In the genomic region with DNA sequence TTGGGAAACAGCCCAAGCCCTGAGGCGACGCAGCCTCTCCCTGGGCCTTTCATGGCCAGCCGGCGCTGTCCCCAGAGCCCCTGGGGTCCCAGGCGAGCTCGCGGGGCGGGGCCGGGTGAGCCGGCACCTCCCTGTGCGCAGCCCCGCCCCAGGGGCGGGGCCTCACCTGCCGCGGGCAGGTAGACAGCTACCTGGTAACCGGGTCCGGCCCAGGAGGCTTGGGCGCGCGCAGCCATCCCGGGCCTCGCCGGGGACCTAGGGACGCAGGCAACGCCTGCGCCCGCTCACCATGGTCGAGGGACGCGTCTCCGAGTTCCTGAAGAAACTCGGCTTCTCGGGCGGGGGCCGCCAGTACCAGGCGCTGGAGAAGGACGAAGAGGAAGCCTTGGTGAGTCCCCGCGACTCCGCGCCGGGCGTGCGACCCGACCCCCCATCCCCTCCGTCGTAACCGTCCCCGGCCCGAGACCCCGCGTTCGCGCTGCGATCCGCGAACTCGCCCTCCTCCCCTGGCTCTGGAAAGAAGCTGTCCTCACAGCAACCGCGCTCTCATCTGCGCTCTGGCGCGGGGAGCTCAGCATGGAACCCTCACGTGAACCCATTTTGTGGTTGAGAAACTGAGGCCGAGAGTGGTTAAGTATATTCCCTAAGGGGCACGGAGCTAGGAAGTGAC, we compare ENCODE assay signal across 11 cellular contexts. TPM values are rescaled to one million over a fixed set of nuclear protein-coding genes. Genes with fewer than 3 reads are reported as not detected.
DNase-seq lines count a peak whose midpoint lies in the region; ATAC-seq, FAIRE-seq and TF ChIP-seq lines count a peak whose summit lies in the region.
"Had no signal": no experiment of that assay in that cellular context is flagged by ENCODE, and none has a peak within 500 bp of the region (broad histone marks: within the 10 kb centered on the region; RNA-seq: fewer than 3 reads in every experiment).

A gene with protein sequence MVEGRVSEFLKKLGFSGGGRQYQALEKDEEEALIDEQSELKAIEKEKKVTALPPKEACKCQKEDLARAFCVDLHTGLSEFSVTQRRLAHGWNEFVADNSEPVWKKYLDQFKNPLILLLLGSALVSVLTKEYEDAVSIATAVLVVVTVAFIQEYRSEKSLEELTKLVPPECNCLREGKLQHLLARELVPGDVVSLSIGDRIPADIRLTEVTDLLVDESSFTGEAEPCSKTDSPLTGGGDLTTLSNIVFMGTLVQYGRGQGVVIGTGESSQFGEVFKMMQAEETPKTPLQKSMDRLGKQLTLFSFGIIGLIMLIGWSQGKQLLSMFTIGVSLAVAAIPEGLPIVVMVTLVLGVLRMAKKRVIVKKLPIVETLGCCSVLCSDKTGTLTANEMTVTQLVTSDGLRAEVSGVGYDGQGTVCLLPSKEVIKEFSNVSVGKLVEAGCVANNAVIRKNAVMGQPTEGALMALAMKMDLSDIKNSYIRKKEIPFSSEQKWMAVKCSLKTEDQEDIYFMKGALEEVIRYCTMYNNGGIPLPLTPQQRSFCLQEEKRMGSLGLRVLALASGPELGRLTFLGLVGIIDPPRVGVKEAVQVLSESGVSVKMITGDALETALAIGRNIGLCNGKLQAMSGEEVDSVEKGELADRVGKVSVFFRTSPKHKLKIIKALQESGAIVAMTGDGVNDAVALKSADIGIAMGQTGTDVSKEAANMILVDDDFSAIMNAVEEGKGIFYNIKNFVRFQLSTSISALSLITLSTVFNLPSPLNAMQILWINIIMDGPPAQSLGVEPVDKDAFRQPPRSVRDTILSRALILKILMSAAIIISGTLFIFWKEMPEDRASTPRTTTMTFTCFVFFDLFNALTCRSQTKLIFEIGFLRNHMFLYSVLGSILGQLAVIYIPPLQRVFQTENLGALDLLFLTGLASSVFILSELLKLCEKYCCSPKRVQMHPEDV (plus strand): TSS at position 212 of the 670 bp plus-strand sequence. CDS start 78 bp downstream, at position 290.

- no peak for TF ChIP-seq EP300 in A549 (IDR thresholded peaks at IDR 0.05)

- H3K9me3 ChIP-seq in A549 (no peaks in the 10 kb centered on the region), breast epithelium (no peaks in the 10 kb centered on the region)
- H3K9me3 ChIP-seq in CD4-positive, alpha-beta T cell (ENCODE audit: control insufficient read depth, low read length), result no peaks in the 10 kb centered on the region

- POLR2A ChIA-PET in A549 (lab: Yijun Ruan, JAX), result no interaction called here
- POLR2A ChIA-PET in CD4-positive, alpha-beta T cell (lab: Charles Lee), result no interaction called here

- H3K27ac ChIP-seq in A549 (peak within 1 kb of the TSS in 1 of 2 experiments; percentile 15; a peak in 3 of 6 replicates), breast epithelium (peak within 1 kb of the TSS in 1 of 2 donors; percentile 18), mesendoderm (ENCODE audit: low read depth, low read length) (no peak within 1 kb of the TSS)
- H3K27ac ChIP-seq in CD4-positive, alpha-beta T cell (ENCODE audit: low read depth, low read length), result no peak within 1 kb of the TSS

- H3K4me2 ChIP-seq in A549 (peak within 1 kb of the TSS; percentile 97), mesendoderm (ENCODE audit: low read length) (peak within 1 kb of the TSS; percentile 74)

- no peak for TF ChIP-seq POLR2A in A549 (IDR thresholded peaks at IDR 0.05; ENCODE audit: low read length)
- TF ChIP-seq POLR2A in breast epithelium (IDR thresholded peaks at IDR 0.05), result no peak

- no peak within 1 kb of the TSS for H3K18ac ChIP-seq in mesendoderm (ENCODE audit: low read length)

- H2BK15ac ChIP-seq in mesendoderm (replicated peaks; ENCODE audit: low read depth), result no peak within 1 kb of the TSS

- no peak within 1 kb of the TSS for H2AK5ac ChIP-seq in mesendoderm (ENCODE audit: low read length)

- WGBS in A549 (ENCODE audit: missing lambda C conversion rate), result 32% methylated on average over 37 of the region's 66 CpGs
- no CpG with 5 or more reads among the region's 66 CpGs for WGBS in mesendoderm (ENCODE audit: extremely low coverage, insufficient coverage, low lambda C conversion rate)

- CTCF ChIA-PET in A549 (lab: Yijun Ruan, JAX), result interaction anchor here (0.7 to 2.0 kb wide), 4 partner anchors 14 to 116 kb away, joined by 3 to 4 read pairs (median 4); no protein-coding TSS in a partner anchor
- CTCF ChIA-PET in CD4-positive, alpha-beta T cell (lab: Charles Lee), result no interaction called here

- H3K9me3 Mint-ChIP-seq in CD4-positive, alpha-beta T cell, result no peaks in the 10 kb centered on the region
- H3K9me3 Mint-ChIP-seq: activated naive CD4-positive, alpha-beta T cell treated with anti-CD3 and anti-CD28 coated beads, Interleukin-2, amount 50 U/mL, for 72 hours had no signal

- DNase-seq in A549 (ENCODE audit: low read depth in 1 of 2, low spot score in 1 of 2) (no peak), HuH-7.5 (ENCODE audit: low spot score) (peak; percentile 46), breast epithelium (ENCODE audit: low spot score in 2 of 2) (peak; percentile 39 to 69), mesendoderm (peak; percentile 75), NOMO-1 (lab: John Stamatoyannopoulos, UW; ENCODE audit: unreplicated experiment in 2 of 2) (no peak)
- DNase-seq in CD4-positive, alpha-beta T cell, result no peak
- DNase-seq: hypothalamus; stimulated activated CD4-positive, alpha-beta T cell treated with anti-CD3 and anti-CD28 coated beads, Interleukin-2, amount 100 ng/mL, for 48 hours had no signal

- H3K4me1 Mint-ChIP-seq in CD4-positive, alpha-beta T cell (ENCODE audit: low read depth), result peaks cover 9% of the 10 kb centered on the region

- H3K79me1 ChIP-seq in mesendoderm (ENCODE audit: low read length), result no peaks in the 10 kb centered on the region

- H3K4me3 ChIP-seq in A549, result peak within 1 kb of the TSS; percentile 46
- H3K4me3 ChIP-seq in breast epithelium, result peak within 1 kb of the TSS in 2 of 3 donors; percentile 49 to 66
- H3K4me3 ChIP-seq in mesendoderm (ENCODE audit: low read length), result peak within 1 kb of the TSS; percentile 20

- H3K27me3 ChIP-seq in breast epithelium (peaks cover 4 to 15% of the 10 kb centered on the region in 2 donors), mesendoderm (ENCODE audit: insufficient read depth, low read length, poor library complexity) (no peaks in the 10 kb centered on the region)
- peaks cover 53% of the 10 kb centered on the region for H3K27me3 ChIP-seq in CD4-positive, alpha-beta T cell (ENCODE audit: control insufficient read depth, insufficient read depth, low read length)

- H2BK5ac ChIP-seq in mesendoderm (ENCODE audit: low read length), result no peak within 1 kb of the TSS

- no peak for TF ChIP-seq RAD21 in A549 (conservative IDR thresholded peaks at IDR 0.05 in 1 of 2, IDR thresholded peaks at IDR 0.05 in 1 of 2)

- ATAC-seq in A549, result peak in 1 of 2 experiments; percentile 70; a peak in 3 of 6 replicates
- no peak for ATAC-seq in CD4-positive, alpha-beta T cell (ENCODE audit: poor library complexity)
- no peak for ATAC-seq in GM19455 (IDR thresholded peaks at IDR 0.05; ENCODE audit: unreplicated experiment)
- ATAC-seq in HG03439 (IDR thresholded peaks at IDR 0.05; ENCODE audit: unreplicated experiment), result no peak

- intact Hi-C loops in breast epithelium (cut with DNase I; ENCODE audit: low total_unique reads), result no loop called here
- intact Hi-C loops in CD4-positive, alpha-beta T cell (cut with DNase I, micrococcal nuclease), result no loop called here

- H3K4me1 ChIP-seq in A549 (peaks cover 7% of the 10 kb centered on the region; the same call in 2 of the 3 replicates), breast epithelium (no peaks in the 10 kb centered on the region), mesendoderm (ENCODE audit: control insufficient read depth, low read depth, low read length) (peaks cover 4% of the 10 kb centered on the region)

- no peak within 1 kb of the TSS for H3K27ac Mint-ChIP-seq in CD4-positive, alpha-beta T cell
- H3K27ac Mint-ChIP-seq: activated naive CD4-positive, alpha-beta T cell treated with anti-CD3 and anti-CD28 coated beads, Interleukin-2, amount 50 U/mL, for 72 hours had no signal

- no peak within 1 kb of the TSS for H3K4ac ChIP-seq in mesendoderm (ENCODE audit: low read depth, low read length)

- peak within 1 kb of the TSS; percentile 57 for H3K9ac ChIP-seq in mesendoderm (ENCODE audit: low read length)

- peak within 1 kb of the TSS; percentile 81 for H3K56ac ChIP-seq in mesendoderm (ENCODE audit: low read length)

- H3K27me3 Mint-ChIP-seq in CD4-positive, alpha-beta T cell, result peaks cover 70% of the 10 kb centered on the region

- H3K23ac ChIP-seq in mesendoderm (ENCODE audit: low read length), result no peak within 1 kb of the TSS

- no peak within 1 kb of the TSS for H3K4me3 Mint-ChIP-seq in CD4-positive, alpha-beta T cell

- H3K79me2 ChIP-seq in mesendoderm (ENCODE audit: control insufficient read depth, insufficient read depth, low read length), result no peaks in the 10 kb centered on the region

- H3K36me3 ChIP-seq in breast epithelium (no peaks in the 10 kb centered on the region), mesendoderm (ENCODE audit: control insufficient read depth, insufficient read depth, low read length) (no peaks in the 10 kb centered on the region)

- H4K5ac ChIP-seq in mesendoderm (ENCODE audit: low read length), result no peak within 1 kb of the TSS

- no peak for FAIRE-seq in A549 (lab: Jason Lieb, UNC)

- H3K36me3 Mint-ChIP-seq in CD4-positive, alpha-beta T cell (ENCODE audit: low read depth), result no peaks in the 10 kb centered on the region
- H3K36me3 Mint-ChIP-seq: activated naive CD4-positive, alpha-beta T cell treated with anti-CD3 and anti-CD28 coated beads, Interleukin-2, amount 50 U/mL, for 72 hours had no signal

- TF ChIP-seq CTCF in A549 (IDR thresholded peaks at IDR 0.05), result no peak
- TF ChIP-seq CTCF in breast epithelium (IDR thresholded peaks at IDR 0.05), result no peak
- TF ChIP-seq CTCF in CD4-positive, alpha-beta T cell (IDR thresholded peaks at IDR 0.05), result no peak

- no peak within 1 kb of the TSS for H4K8ac ChIP-seq in mesendoderm (ENCODE audit: low read depth, low read length)

- H2BK120ac ChIP-seq in mesendoderm (ENCODE audit: low read depth, low read length), result no peak within 1 kb of the TSS

TF ChIP-seq in A549, 52 proteins besides CTCF, POLR2A, EP300 and RAD21 (continues in another document):
- TF ChIP-seq EHF (CRISPR knock-in tag; IDR thresholded peaks at IDR 0.05) (no peak), TP53 (CRISPR knock-in tag; IDR thresholded peaks at IDR 0.05) (no peak), SMC3 (IDR thresholded peaks at IDR 0.05) (no peak), KDM1A (IDR thresholded peaks at IDR 0.05; ENCODE audit: low read depth) (no peak), CHD4 (IDR thresholded peaks at IDR 0.05; ENCODE audit: borderline replicate concordance) (no peak), HOXB13 (CRISPR knock-in tag; IDR thresholded peaks at IDR 0.05; ENCODE audit: low read depth) (no peak)

RNA-seq across cellular contexts. Expression of the gene that starts here (rescaled TPM):
- polyA plus RNA-seq in A549 (2011; rRNA removed), result 0.17 and 0.28 TPM in 2 replicates
- 0.03 and 0.04 TPM in 2 replicates for polyA plus RNA-seq in A549 (2012; cell fraction: cytosol; rRNA removed)
- polyA plus RNA-seq in A549 (2012; cell fraction: nucleus; rRNA removed), result 0.29 and 0.36 TPM in 2 replicates
- polyA plus RNA-seq in A549 (2017; fragmentation: RNase III; extraction: RNeasy Plus Mini Kit Qiagen cat#74134 plus additional on column Dnase treatment), result 0.14 to 0.37 TPM (median 0.29 TPM) in 3 replicates
- polyA minus RNA-seq in A549 (2011; rRNA and poly(A)+ RNA removed), result 0.39 TPM in 1 of 2 replicates, not detected in the other
- 10 to 100 TPM in 1 of 3 donors, 1 to 10 TPM in 1, not detected in 1; 6.0 to 28.5 TPM for total RNA-seq in breast epithelium
- polyA plus RNA-seq in mesendoderm (2013, experiment 1 of 2), result 0.93 TPM
- 0.74 TPM for polyA plus RNA-seq in mesendoderm (2013, experiment 2 of 2)
- total RNA-seq in CD4-positive, alpha-beta T cell, result not detected
- total RNA-seq: activated naive CD4-positive, alpha-beta T cell treated with anti-CD3 and anti-CD28 coated beads, Interleukin-2, amount 50 U/mL, for 72 hours had no signal

Comparison
In these comparisons a context has a peak if more than half of its experiments do, and no peak if none do; other contexts are left out.
1. DNase-seq: peak in HuH-7.5 (single experiment), breast epithelium (2 of 2) and mesendoderm (single experiment); none in A549 (0 of 2), CD4-positive, alpha-beta T cell (0 of 10) and NOMO-1 (0 of 2).
2. Peak in every context shown above with its lines, with median percentiles within 50 percentile points of each other: H3K4me3 ChIP-seq.